Comparison of ENCODE assay signal across 9 cellular contexts in the genomic region with DNA sequence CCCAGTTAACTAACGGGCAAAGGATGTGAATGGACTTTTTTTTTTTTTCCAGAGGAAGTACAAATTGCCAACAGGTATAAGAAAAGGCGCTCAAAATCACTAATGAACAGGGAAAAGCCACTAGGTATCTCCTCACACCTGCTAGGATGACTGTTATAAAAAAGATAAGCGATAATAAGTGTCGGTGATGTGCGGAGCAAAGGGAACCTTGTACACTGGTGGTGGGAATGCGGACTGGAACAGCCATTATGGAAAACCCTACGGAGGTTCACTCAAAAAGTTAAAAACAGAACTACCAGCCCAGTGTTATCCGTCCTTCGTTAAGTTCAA. TPM values are rescaled to one million over a fixed set of nuclear protein-coding genes. Genes with fewer than 3 reads are reported as not detected.
DNase-seq lines count a peak whose midpoint lies in the region; ATAC-seq and TF ChIP-seq lines count a peak whose summit lies in the region.
"Had no signal": no experiment of that assay in that cellular context is flagged by ENCODE, and none has a peak within 500 bp of the region (broad histone marks: within the 10 kb centered on the region; RNA-seq: fewer than 3 reads in every experiment).

No MANE protein-coding gene starts in this region.

- intact Hi-C loops in CD4-positive, alpha-beta T cell (cut with DNase I, micrococcal nuclease), result no loop called here

- no peak for TF ChIP-seq CTCF in lung (IDR thresholded peaks at IDR 0.05; ENCODE audit: control extremely low read depth, extremely low read depth)
- TF ChIP-seq CTCF in thoracic aorta (IDR thresholded peaks at IDR 0.05), result no peak
- TF ChIP-seq CTCF in CD4-positive, alpha-beta T cell (IDR thresholded peaks at IDR 0.05), result no peak

- peaks cover 13% of the 10 kb centered on the region for H3K4me1 Mint-ChIP-seq in activated CD4-positive, alpha-beta T cell treated with anti-CD3 and anti-CD28 coated beads, Interleukin-2, amount 10 ng/mL, durations not matched to agents 7 days and 5 days
- peaks cover 13% of the 10 kb centered on the region for H3K4me1 Mint-ChIP-seq in CD4-positive, alpha-beta T cell (ENCODE audit: low read depth)

- H3K36me3 Mint-ChIP-seq in activated CD4-positive, alpha-beta T cell treated with anti-CD3 and anti-CD28 coated beads, Interleukin-2, amount 10 ng/mL, durations not matched to agents 7 days and 5 days (ENCODE audit: low read depth), result no peaks in the 10 kb centered on the region
- no peaks in the 10 kb centered on the region for H3K36me3 Mint-ChIP-seq in CD4-positive, alpha-beta T cell (ENCODE audit: low read depth)

- H3K36me3 ChIP-seq in lung (ENCODE audit: control insufficient read depth in 2 of 2, insufficient read depth in 2 of 2, low read length in 2 of 2) (no peaks in the 10 kb centered on the region), thoracic aorta (no peaks in the 10 kb centered on the region)

- POLR2A ChIA-PET in activated CD4-positive, alpha-beta T cell treated with anti-CD3 and anti-CD28 coated beads, Interleukin-2, amount 10 ng/mL, durations not matched to agents 7 days and 5 days (lab: Charles Lee), result no interaction called here
- POLR2A ChIA-PET in CD4-positive, alpha-beta T cell (lab: Charles Lee), result no interaction called here

- H3K27me3 Mint-ChIP-seq in activated CD4-positive, alpha-beta T cell treated with anti-CD3 and anti-CD28 coated beads, Interleukin-2, amount 10 ng/mL, durations not matched to agents 7 days and 5 days, result peaks cover 37% of the 10 kb centered on the region
- peaks cover 40% of the 10 kb centered on the region for H3K27me3 Mint-ChIP-seq in CD4-positive, alpha-beta T cell

- 61% methylated on average over 9 of the region's 9 CpGs for WGBS in lung, 2 donors

- H3K4me3 Mint-ChIP-seq in activated CD4-positive, alpha-beta T cell treated with anti-CD3 and anti-CD28 coated beads, Interleukin-2, amount 10 ng/mL, durations not matched to agents 7 days and 5 days, result peak overlapping the region; percentile 17
- no peak overlapping the region for H3K4me3 Mint-ChIP-seq in CD4-positive, alpha-beta T cell

- H3K4me3 ChIP-seq in lung, result peak overlapping the region; percentile 44
- peak overlapping the region; percentile 95 for H3K4me3 ChIP-seq in thoracic aorta

- no peak overlapping the region for H3K27ac Mint-ChIP-seq in activated CD4-positive, alpha-beta T cell treated with anti-CD3 and anti-CD28 coated beads, Interleukin-2, amount 10 ng/mL, durations not matched to agents 7 days and 5 days
- H3K27ac Mint-ChIP-seq in CD4-positive, alpha-beta T cell, result no peak overlapping the region

- peak overlapping the region; percentile 96 to 97 for H3K27ac ChIP-seq in lung (ENCODE audit: low read depth in 1 of 2, low read length in 1 of 2)
- H3K27ac ChIP-seq in thoracic aorta, result peak overlapping the region; percentile 92 to 99
- no peak overlapping the region for H3K27ac ChIP-seq in CD4-positive, alpha-beta T cell (ENCODE audit: low read depth, low read length)

- no peak for DNase-seq in activated CD4-positive, alpha-beta T cell treated with anti-CD3 and anti-CD28 coated beads, Interleukin-2, amount 10 ng/mL, durations not matched to agents 7 days and 5 days
- no peak for DNase-seq in activated CD4-positive, alpha-beta T cell treated with anti-CD3 and anti-CD28 coated beads for 48 hours
- DNase-seq in cerebellar cortex (ENCODE audit: low spot score), result peak; percentile 17
- no peak for DNase-seq in lung (ENCODE audit: low spot score)
- no peak for DNase-seq in thoracic aorta (ENCODE audit: low spot score)
- no peak for DNase-seq in CD4-positive, alpha-beta T cell
- DNase-seq in globus pallidus (ENCODE audit: low spot score), result no peak

- H3K9me3 ChIP-seq in lung (ENCODE audit: control insufficient read depth in 2 of 2, insufficient read depth in 1 of 2, low read length in 1 of 2) (no peaks in the 10 kb centered on the region), thoracic aorta (no peaks in the 10 kb centered on the region)
- H3K9me3 ChIP-seq in CD4-positive, alpha-beta T cell (ENCODE audit: control insufficient read depth, low read length), result no peaks in the 10 kb centered on the region

- CTCF ChIA-PET in activated CD4-positive, alpha-beta T cell treated with anti-CD3 and anti-CD28 coated beads, Interleukin-2, amount 10 ng/mL, durations not matched to agents 7 days and 5 days (lab: Charles Lee), result no interaction called here
- CTCF ChIA-PET in CD4-positive, alpha-beta T cell (lab: Charles Lee), result no interaction called here

- no peak for ATAC-seq in lung (ENCODE audit: insufficient read depth, low FRiP score)
- no peak for ATAC-seq in thoracic aorta (ENCODE audit: insufficient number of reproducible peaks, low FRiP score, low read depth)
- ATAC-seq in CD4-positive, alpha-beta T cell (ENCODE audit: poor library complexity), result no peak
- ATAC-seq in HG03457 (IDR thresholded peaks at IDR 0.05; ENCODE audit: unreplicated experiment), result no peak

- H3K27me3 ChIP-seq in lung (ENCODE audit: control insufficient read depth, insufficient read depth) (no peaks in the 10 kb centered on the region), thoracic aorta (replicated peaks; ENCODE audit: insufficient read depth) (no peaks in the 10 kb centered on the region)
- H3K27me3 ChIP-seq in CD4-positive, alpha-beta T cell (ENCODE audit: control insufficient read depth, insufficient read depth, low read length), result peaks cover 36% of the 10 kb centered on the region

- H3K4me1 ChIP-seq in lung (ENCODE audit: control insufficient read depth in 2 of 2, insufficient read depth in 2 of 2, low read length in 2 of 2) (peaks cover 4 to 6% of the 10 kb centered on the region in 2 donors), thoracic aorta (ENCODE audit: control insufficient read depth in 1 of 2, low read depth in 2 of 2) (peaks cover 16 to 31% of the 10 kb centered on the region in 2 donors)

- H3K9me3 Mint-ChIP-seq in activated CD4-positive, alpha-beta T cell treated with anti-CD3 and anti-CD28 coated beads, Interleukin-2, amount 10 ng/mL, durations not matched to agents 7 days and 5 days, result no peaks in the 10 kb centered on the region
- no peaks in the 10 kb centered on the region for H3K9me3 Mint-ChIP-seq in CD4-positive, alpha-beta T cell

RNA-seq across cellular contexts. Expression of a gene that starts 0.8 kb away (rescaled TPM):
- under 1 TPM in 1 of 2 experiments, not detected in 1; 0.23 TPM for total RNA-seq in activated CD4-positive, alpha-beta T cell treated with anti-CD3 and anti-CD28 coated beads, Interleukin-2, amount 10 ng/mL, durations not matched to agents 7 days and 5 days
- 10 to 100 TPM; 22.5 to 30.0 TPM for total RNA-seq in lung
- 10 to 100 TPM; 21.3 to 63.2 TPM for polyA plus RNA-seq in lung
- total RNA-seq in thoracic aorta, result 10 to 100 TPM; 34.5 to 42.4 TPM
- under 1 TPM; 0.44 to 0.47 TPM for total RNA-seq in CD4-positive, alpha-beta T cell

RNA-seq across cellular contexts. Expression of a gene that starts 55.9 kb away (rescaled TPM):
- total RNA-seq in activated CD4-positive, alpha-beta T cell treated with anti-CD3 and anti-CD28 coated beads, Interleukin-2, amount 10 ng/mL, durations not matched to agents 7 days and 5 days, result not detected
- total RNA-seq in lung, result 1 to 10 TPM; 9.6 to 9.7 TPM
- 1 to 10 TPM; 1.4 TPM for polyA plus RNA-seq in lung
- not detected for total RNA-seq in thoracic aorta
- total RNA-seq in CD4-positive, alpha-beta T cell, result not detected
- total RNA-seq: subcutaneous adipose tissue had no signal

Comparison
In these comparisons a context has a peak if more than half of its experiments do, and no peak if none do; other contexts are left out.
1. RNA of a gene that starts 0.8 kb away (total RNA-seq): 34.5 to 42.4 TPM in thoracic aorta and 22.5 to 30.0 TPM in lung; 0.44 to 0.47 TPM in CD4-positive, alpha-beta T cell and 0.23 TPM in activated CD4-positive, alpha-beta T cell treated with anti-CD3 and anti-CD28 coated beads, Interleukin-2, amount 10 ng/mL, durations not matched to agents 7 days and 5 days; every median in the first group is over 10 times any median in the second.
2. RNA of a gene that starts 55.9 kb away (total RNA-seq): 9.6 to 9.7 TPM in lung; not detected in activated CD4-positive, alpha-beta T cell treated with anti-CD3 and anti-CD28 coated beads, Interleukin-2, amount 10 ng/mL, durations not matched to agents 7 days and 5 days, not detected in thoracic aorta and not detected in CD4-positive, alpha-beta T cell; every median in the first group is over 10 times any median in the second.